ENCODE assay signal across 29 cellular contexts in genomic region chr6:97687916-97688315, GRCh38.
"Had no signal": no experiment of that assay in that cellular context is flagged by ENCODE, and none has a peak within 500 bp of the region (broad histone marks: within the 10 kb centered on the region; RNA-seq: fewer than 3 reads in every experiment).

No MANE protein-coding gene starts in this region.

- H3K36me3 ChIP-seq: ascending aorta, cardiac muscle cell, colonic mucosa had no signal

- H3K4me3 ChIP-seq: ascending aorta, cardiac muscle cell, colonic mucosa had no signal

- H3K9me3 ChIP-seq: ascending aorta, colonic mucosa had no signal

- DNase-seq: activated B cell treated with CpG ODN at 0.5 μM for 24 hours; activated CD4-positive, alpha-beta memory T cell treated with anti-CD3 and anti-CD28 coated beads for 36 hours; activated CD4-positive, alpha-beta T cell treated with anti-CD3 and anti-CD28 coated beads for 4 hours; activated CD4-positive, alpha-beta T cell treated with anti-CD3 and anti-CD28 coated beads, Interleukin-2, amount 10 ng/mL, durations not matched to agents 24 days and 14 days; activated CD4-positive, alpha-beta T cell treated with anti-CD3 and anti-CD28 coated beads, Interleukin-2, amount 50 U/mL, for 1 hour; activated CD4-positive, alpha-beta T cell treated with anti-CD3 and anti-CD28 coated beads, Interleukin-2, amount 50 U/mL, for 4 hours; activated CD4-positive, CD25-positive, alpha-beta regulatory T cell treated with anti-CD3 and anti-CD28 coated beads, Interleukin-2, amount 50 U/mL, for 72 hours; activated CD8-positive, alpha-beta memory T cell treated with anti-CD3 and anti-CD28 coated beads, Interleukin-2, amount 50 U/mL, for 4 hours; activated CD8-positive, alpha-beta T cell treated with anti-CD3 and anti-CD28 coated beads for 36 hours; activated effector memory CD4-positive, alpha-beta T cell treated with anti-CD3 and anti-CD28 coated beads, Interleukin-2, amount 50 U/mL, for 16 hours; activated gamma-delta T cell treated with Interleukin-2 at 50 U/mL for 16 hours; activated naive CD4-positive, alpha-beta T cell; activated naive CD4-positive, alpha-beta T cell treated with anti-CD3 and anti-CD28 coated beads for 36 hours; activated naive CD8-positive, alpha-beta T cell treated with anti-CD3 and anti-CD28 coated beads, Interleukin-2, amount 10 ng/mL, durations not matched to agents 7 days and 5 days; activated naive CD8-positive, alpha-beta T cell treated with anti-CD3 and anti-CD28 coated beads, Interleukin-2, amount 50 U/mL, for 24 hours; activated T-cell treated with anti-CD3 and anti-CD28 coated beads for 4 hours; activated T-cell treated with anti-CD3 and anti-CD28 coated beads, Interleukin-2, amount 50 U/mL, for 1 hour; activated T-cell treated with anti-CD3 and anti-CD28 coated beads, Interleukin-2, amount 50 U/mL, for 4 hours; activated T-cell treated with anti-CD3 and anti-CD28 coated beads, Interleukin-2, amount 50 U/mL, for 72 hours; amygdala; anterior cingulate cortex; caudate nucleus; cerebellar nuclear complex; colonic mucosa; T-helper 2 cell; T-helper 9 cell had no signal

- H3K27ac ChIP-seq: ascending aorta, cardiac muscle cell, colonic mucosa, VCaP had no signal

- H3K4me1 ChIP-seq: ascending aorta, colonic mucosa had no signal

- H3K27me3 ChIP-seq: ascending aorta, cardiac muscle cell, colonic mucosa had no signal
